Comparison of ENCODE assay signal across 20 cellular contexts in the genomic region with DNA sequence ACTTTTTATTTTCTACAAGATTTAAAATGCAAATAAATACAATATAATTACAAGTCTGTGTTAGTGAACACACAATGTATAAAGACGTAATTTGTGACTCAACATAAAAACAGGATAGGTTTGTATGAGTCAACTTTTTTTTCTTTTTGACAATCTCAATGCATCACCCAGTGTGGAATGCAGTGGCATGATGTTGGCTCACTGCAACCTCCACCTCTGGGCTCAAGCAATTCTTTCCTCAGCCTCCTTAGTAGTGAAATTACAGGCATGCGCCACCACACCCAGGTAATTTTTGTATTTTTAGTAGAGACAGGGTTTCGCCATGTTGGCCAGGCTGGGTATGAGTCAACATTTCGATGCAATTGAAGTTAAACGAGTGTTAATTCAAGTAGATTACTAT. TPM values are rescaled to one million over a fixed set of nuclear protein-coding genes. Genes with fewer than 3 reads are reported as not detected.
DNase-seq lines count a peak whose midpoint lies in the region; ATAC-seq, FAIRE-seq and TF ChIP-seq lines count a peak whose summit lies in the region.
"Had no signal": no experiment of that assay in that cellular context is flagged by ENCODE, and none has a peak within 500 bp of the region (broad histone marks: within the 10 kb centered on the region; RNA-seq: fewer than 3 reads in every experiment).

No MANE protein-coding gene starts in this region.

- ATAC-seq in GM19455 (IDR thresholded peaks at IDR 0.05; ENCODE audit: unreplicated experiment): no peak
- ATAC-seq: K562, right lobe of liver had no signal

- peak overlapping the region; percentile 87 for H3K27ac ChIP-seq in epithelial cell of prostate
- H3K27ac ChIP-seq: BLaER1, right lobe of liver, SJSA1, suprapubic skin had no signal

- FAIRE-seq in urothelium cell line (lab: Jason Lieb, UNC): peak; percentile 50
- FAIRE-seq: K562 had no signal

- no peak overlapping the region for H3K27ac Mint-ChIP-seq in HFFc6
- H3K27ac Mint-ChIP-seq: activated naive CD4-positive, alpha-beta T cell treated with anti-CD3 and anti-CD28 coated beads for 36 hours; brain had no signal

- H3K27me3 Mint-ChIP-seq in HFFc6 (ENCODE audit: insufficient read depth): no peaks in the 10 kb centered on the region; the same call in 1 of the 2 replicates

- TF ChIP-seq CTCF in HFFc6 (IDR thresholded peaks at IDR 0.05): no peak

- no peaks in the 10 kb centered on the region for H3K36me3 Mint-ChIP-seq in HFFc6 (ENCODE audit: low read depth)
- H3K36me3 Mint-ChIP-seq: brain had no signal

- H3K4me1 Mint-ChIP-seq in HFFc6 (ENCODE audit: low read depth): no peaks in the 10 kb centered on the region
- H3K4me1 Mint-ChIP-seq: brain had no signal

- peaks cover 3% of the 10 kb centered on the region; the same call in 1 of the 2 replicates for H3K9me3 Mint-ChIP-seq in HFFc6

- DNase-seq in HFFc6: peak; percentile 23
- DNase-seq in RPMI7951 (ENCODE audit: low read depth): peak; percentile 46
- peak; percentile 94 for DNase-seq in epithelial cell of prostate (ENCODE audit: low read depth, low spot score)
- DNase-seq in urothelium cell line (ENCODE audit: low spot score): peak; percentile 20
- no peak for DNase-seq in stimulated activated naive CD4-positive, alpha-beta T cell (lab: John Stamatoyannopoulos, UW)
- no peak for DNase-seq in NCI-H2196 treated with DMSO at 0.1 percent for 48 hours (lab: John Stamatoyannopoulos, UW; ENCODE audit: unreplicated experiment)
- DNase-seq: activated CD4-positive, alpha-beta T cell treated with anti-CD3 and anti-CD28 coated beads for 4 hours; activated naive CD4-positive, alpha-beta T cell treated with anti-CD3 and anti-CD28 coated beads for 36 hours; DMS153; islet precursor cell; NCI-H2171; NK-92 treated with Interleukin-12 subunit alpha and Interleukin-12 subunit beta, amount 100 ng/mL, for 24 hours; right lobe of liver had no signal

- no peak overlapping the region for H3K4me3 Mint-ChIP-seq in HFFc6
- H3K4me3 Mint-ChIP-seq: activated naive CD4-positive, alpha-beta T cell treated with anti-CD3 and anti-CD28 coated beads for 36 hours; brain had no signal

RNA-seq across cellular contexts. Expression of gene SPRR2E, which starts 5.9 kb away (rescaled TPM):
- total RNA-seq in HFFc6 (2021; fragmentation: NEBNext Ultra II Directional; extraction: Animal tissue kit (Norgen Biotek cat#: 25700)): not detected
- not detected in 2 replicates for total RNA-seq in RPMI7951 (2014; rRNA removed; shearing (Covaris generic))
- total RNA-seq: activated naive CD4-positive, alpha-beta T cell treated with anti-CD3 and anti-CD28 coated beads for 36 hours; dermis microvascular lymphatic vessel endothelial cell; K562; right lobe of liver; SJSA1 had no signal

RNA-seq across cellular contexts. Expression of gene SPRR2F, which starts 13.1 kb away (rescaled TPM):
- not detected for total RNA-seq in HFFc6 (2021; fragmentation: NEBNext Ultra II Directional; extraction: Animal tissue kit (Norgen Biotek cat#: 25700))
- not detected in 2 replicates for total RNA-seq in RPMI7951 (2014; rRNA removed; shearing (Covaris generic))
- total RNA-seq: activated naive CD4-positive, alpha-beta T cell treated with anti-CD3 and anti-CD28 coated beads for 36 hours; dermis microvascular lymphatic vessel endothelial cell; right lobe of liver; SJSA1 had no signal

RNA-seq across cellular contexts. Expression of gene SPRR2B, which starts 28.8 kb away (rescaled TPM):
- not detected for total RNA-seq in HFFc6 (2021; fragmentation: NEBNext Ultra II Directional; extraction: Animal tissue kit (Norgen Biotek cat#: 25700))
- total RNA-seq in RPMI7951 (2014; rRNA removed; shearing (Covaris generic)): not detected in 2 replicates
- total RNA-seq: activated naive CD4-positive, alpha-beta T cell treated with anti-CD3 and anti-CD28 coated beads for 36 hours; dermis microvascular lymphatic vessel endothelial cell; K562; right lobe of liver; SJSA1 had no signal

RNA-seq across cellular contexts. Expression of gene SPRR2A, which starts 42.9 kb away (rescaled TPM):
- not detected for total RNA-seq in HFFc6 (2021; fragmentation: NEBNext Ultra II Directional; extraction: Animal tissue kit (Norgen Biotek cat#: 25700))
- not detected in 2 replicates for total RNA-seq in RPMI7951 (2014; rRNA removed; shearing (Covaris generic))
- total RNA-seq: activated naive CD4-positive, alpha-beta T cell treated with anti-CD3 and anti-CD28 coated beads for 36 hours; dermis microvascular lymphatic vessel endothelial cell; K562; SJSA1; suprapubic skin had no signal

RNA-seq across cellular contexts. Expression of gene SPRR2G, which starts 50.4 kb away (rescaled TPM):
- total RNA-seq in HFFc6 (2021; fragmentation: NEBNext Ultra II Directional; extraction: Animal tissue kit (Norgen Biotek cat#: 25700)): not detected
- not detected in 2 replicates for total RNA-seq in RPMI7951 (2014; rRNA removed; shearing (Covaris generic))
- total RNA-seq: activated naive CD4-positive, alpha-beta T cell treated with anti-CD3 and anti-CD28 coated beads for 36 hours; dermis microvascular lymphatic vessel endothelial cell; K562; right lobe of liver; SJSA1 had no signal

Comparison
In these comparisons a context has a peak if more than half of its experiments do, and no peak if none do; other contexts are left out.
1. DNase-seq: peak in HFFc6 (single experiment), RPMI7951 (single experiment), epithelial cell of prostate (single experiment) and urothelium cell line (single experiment); none in stimulated activated naive CD4-positive, alpha-beta T cell (0 of 6) and NCI-H2196 treated with DMSO at 0.1 percent for 48 hours (single experiment).